1 cellular context compared by ENCODE assay signal in the genomic region with DNA sequence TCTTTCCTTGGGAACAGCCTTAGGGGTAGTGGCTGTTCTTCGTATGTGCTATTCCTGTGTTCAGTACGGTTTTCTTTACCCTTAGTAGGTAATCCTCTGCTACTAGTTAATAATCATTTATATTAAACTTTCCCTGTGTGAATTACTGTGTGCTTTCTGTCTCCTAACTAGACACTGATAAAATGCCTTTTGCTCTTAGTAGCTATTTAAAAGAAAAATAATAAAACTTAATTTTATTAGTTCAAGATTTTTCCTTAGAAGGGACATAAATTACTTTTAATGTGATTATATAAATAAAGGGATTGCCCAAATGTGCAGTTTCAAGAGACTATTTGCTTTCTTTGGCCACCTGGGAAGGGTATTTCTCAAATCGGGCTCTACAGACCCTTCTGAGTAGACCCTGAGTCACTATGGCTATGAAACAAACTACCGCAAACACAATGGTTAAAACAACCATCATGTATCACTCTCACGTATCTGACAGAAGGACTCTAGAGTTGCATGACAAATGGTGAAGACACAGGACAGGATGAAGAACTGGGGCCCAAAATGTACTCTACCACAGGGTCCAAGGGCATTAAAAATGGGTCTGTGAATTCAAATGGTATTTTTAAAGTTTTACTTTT.
TF ChIP-seq lines count a peak whose summit lies in the region.

No MANE protein-coding gene starts in this region.

TF ChIP-seq in GM23338, 12 proteins besides CTCF, POLR2A, EP300 and RAD21 (continued from another document):
- TF ChIP-seq, protein P1, sequence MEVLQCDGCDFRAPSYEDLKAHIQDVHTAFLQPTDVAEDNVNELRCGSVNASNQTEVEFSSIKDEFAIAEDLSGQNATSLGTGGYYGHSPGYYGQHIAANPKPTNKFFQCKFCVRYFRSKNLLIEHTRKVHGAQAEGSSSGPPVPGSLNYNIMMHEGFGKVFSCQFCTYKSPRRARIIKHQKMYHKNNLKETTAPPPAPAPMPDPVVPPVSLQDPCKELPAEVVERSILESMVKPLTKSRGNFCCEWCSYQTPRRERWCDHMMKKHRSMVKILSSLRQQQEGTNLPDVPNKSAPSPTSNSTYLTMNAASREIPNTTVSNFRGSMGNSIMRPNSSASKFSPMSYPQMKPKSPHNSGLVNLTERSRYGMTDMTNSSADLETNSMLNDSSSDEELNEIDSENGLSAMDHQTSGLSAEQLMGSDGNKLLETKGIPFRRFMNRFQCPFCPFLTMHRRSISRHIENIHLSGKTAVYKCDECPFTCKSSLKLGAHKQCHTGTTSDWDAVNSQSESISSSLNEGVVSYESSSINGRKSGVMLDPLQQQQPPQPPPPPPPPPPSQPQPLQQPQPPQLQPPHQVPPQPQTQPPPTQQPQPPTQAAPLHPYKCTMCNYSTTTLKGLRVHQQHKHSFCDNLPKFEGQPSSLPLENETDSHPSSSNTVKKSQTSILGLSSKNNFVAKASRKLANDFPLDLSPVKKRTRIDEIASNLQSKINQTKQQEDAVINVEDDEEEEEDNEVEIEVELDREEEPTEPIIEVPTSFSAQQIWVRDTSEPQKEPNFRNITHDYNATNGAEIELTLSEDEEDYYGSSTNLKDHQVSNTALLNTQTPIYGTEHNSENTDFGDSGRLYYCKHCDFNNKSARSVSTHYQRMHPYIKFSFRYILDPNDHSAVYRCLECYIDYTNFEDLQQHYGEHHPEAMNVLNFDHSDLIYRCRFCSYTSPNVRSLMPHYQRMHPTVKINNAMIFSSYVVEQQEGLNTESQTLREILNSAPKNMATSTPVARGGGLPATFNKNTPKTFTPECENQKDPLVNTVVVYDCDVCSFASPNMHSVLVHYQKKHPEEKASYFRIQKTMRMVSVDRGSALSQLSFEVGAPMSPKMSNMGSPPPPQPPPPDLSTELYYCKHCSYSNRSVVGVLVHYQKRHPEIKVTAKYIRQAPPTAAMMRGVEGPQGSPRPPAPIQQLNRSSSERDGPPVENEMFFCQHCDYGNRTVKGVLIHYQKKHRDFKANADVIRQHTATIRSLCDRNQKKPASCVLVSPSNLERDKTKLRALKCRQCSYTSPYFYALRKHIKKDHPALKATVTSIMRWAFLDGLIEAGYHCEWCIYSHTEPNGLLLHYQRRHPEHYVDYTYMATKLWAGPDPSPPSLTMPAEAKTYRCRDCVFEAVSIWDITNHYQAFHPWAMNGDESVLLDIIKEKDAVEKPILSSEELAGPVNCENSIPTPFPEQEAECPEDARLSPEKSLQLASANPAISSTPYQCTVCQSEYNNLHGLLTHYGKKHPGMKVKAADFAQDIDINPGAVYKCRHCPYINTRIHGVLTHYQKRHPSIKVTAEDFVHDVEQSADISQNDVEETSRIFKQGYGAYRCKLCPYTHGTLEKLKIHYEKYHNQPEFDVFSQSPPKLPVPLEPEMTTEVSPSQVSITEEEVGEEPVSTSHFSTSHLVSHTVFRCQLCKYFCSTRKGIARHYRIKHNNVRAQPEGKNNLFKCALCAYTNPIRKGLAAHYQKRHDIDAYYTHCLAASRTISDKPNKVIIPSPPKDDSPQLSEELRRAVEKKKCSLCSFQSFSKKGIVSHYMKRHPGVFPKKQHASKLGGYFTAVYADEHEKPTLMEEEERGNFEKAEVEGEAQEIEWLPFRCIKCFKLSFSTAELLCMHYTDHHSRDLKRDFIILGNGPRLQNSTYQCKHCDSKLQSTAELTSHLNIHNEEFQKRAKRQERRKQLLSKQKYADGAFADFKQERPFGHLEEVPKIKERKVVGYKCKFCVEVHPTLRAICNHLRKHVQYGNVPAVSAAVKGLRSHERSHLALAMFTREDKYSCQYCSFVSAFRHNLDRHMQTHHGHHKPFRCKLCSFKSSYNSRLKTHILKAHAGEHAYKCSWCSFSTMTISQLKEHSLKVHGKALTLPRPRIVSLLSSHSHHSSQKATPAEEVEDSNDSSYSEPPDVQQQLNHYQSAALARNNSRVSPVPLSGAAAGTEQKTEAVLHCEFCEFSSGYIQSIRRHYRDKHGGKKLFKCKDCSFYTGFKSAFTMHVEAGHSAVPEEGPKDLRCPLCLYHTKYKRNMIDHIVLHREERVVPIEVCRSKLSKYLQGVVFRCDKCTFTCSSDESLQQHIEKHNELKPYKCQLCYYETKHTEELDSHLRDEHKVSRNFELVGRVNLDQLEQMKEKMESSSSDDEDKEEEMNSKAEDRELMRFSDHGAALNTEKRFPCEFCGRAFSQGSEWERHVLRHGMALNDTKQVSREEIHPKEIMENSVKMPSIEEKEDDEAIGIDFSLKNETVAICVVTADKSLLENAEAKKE (CRISPR knock-in tag; IDR thresholded peaks at IDR 0.05), result no peak
- TF ChIP-seq NANOG (IDR thresholded peaks at IDR 0.05; ENCODE audit: borderline replicate concordance), result no peak
- TF ChIP-seq EZH2 (IDR thresholded peaks at IDR 0.05; ENCODE audit: low read depth, unreplicated experiment), result no peak
- no peak for TF ChIP-seq STAT1 (IDR thresholded peaks at IDR 0.05; ENCODE audit: unreplicated experiment)
- TF ChIP-seq POLR2AphosphoS5 (IDR thresholded peaks at IDR 0.05; ENCODE audit: low read depth), result no peak
- TF ChIP-seq, protein P2, sequence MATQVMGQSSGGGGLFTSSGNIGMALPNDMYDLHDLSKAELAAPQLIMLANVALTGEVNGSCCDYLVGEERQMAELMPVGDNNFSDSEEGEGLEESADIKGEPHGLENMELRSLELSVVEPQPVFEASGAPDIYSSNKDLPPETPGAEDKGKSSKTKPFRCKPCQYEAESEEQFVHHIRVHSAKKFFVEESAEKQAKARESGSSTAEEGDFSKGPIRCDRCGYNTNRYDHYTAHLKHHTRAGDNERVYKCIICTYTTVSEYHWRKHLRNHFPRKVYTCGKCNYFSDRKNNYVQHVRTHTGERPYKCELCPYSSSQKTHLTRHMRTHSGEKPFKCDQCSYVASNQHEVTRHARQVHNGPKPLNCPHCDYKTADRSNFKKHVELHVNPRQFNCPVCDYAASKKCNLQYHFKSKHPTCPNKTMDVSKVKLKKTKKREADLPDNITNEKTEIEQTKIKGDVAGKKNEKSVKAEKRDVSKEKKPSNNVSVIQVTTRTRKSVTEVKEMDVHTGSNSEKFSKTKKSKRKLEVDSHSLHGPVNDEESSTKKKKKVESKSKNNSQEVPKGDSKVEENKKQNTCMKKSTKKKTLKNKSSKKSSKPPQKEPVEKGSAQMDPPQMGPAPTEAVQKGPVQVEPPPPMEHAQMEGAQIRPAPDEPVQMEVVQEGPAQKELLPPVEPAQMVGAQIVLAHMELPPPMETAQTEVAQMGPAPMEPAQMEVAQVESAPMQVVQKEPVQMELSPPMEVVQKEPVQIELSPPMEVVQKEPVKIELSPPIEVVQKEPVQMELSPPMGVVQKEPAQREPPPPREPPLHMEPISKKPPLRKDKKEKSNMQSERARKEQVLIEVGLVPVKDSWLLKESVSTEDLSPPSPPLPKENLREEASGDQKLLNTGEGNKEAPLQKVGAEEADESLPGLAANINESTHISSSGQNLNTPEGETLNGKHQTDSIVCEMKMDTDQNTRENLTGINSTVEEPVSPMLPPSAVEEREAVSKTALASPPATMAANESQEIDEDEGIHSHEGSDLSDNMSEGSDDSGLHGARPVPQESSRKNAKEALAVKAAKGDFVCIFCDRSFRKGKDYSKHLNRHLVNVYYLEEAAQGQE (IDR thresholded peaks at IDR 0.05; ENCODE audit: unreplicated experiment), result no peak
- no peak for TF ChIP-seq JUNB (IDR thresholded peaks at IDR 0.05; ENCODE audit: unreplicated experiment)
